In genomic region chr9:131591845-131592208, GRCh38 we compare ENCODE assay signal across 1 cellular context.
TF ChIP-seq lines count a peak whose summit lies in the region.

No MANE protein-coding gene starts in this region.

TF ChIP-seq in HepG2, 621 proteins besides CTCF, POLR2A, EP300 and RAD21:
- TF ChIP-seq ZNF772 (CRISPR knock-in tag; IDR thresholded peaks at IDR 0.05): no peak
- TF ChIP-seq ZNF607 (CRISPR knock-in tag; IDR thresholded peaks at IDR 0.05; ENCODE audit: borderline replicate concordance): 0 out of 2 replicates have a peak, but pooled peaks have one; percentile 3
